Comparison of ENCODE assay signal across 8 cellular contexts in the genomic region with DNA sequence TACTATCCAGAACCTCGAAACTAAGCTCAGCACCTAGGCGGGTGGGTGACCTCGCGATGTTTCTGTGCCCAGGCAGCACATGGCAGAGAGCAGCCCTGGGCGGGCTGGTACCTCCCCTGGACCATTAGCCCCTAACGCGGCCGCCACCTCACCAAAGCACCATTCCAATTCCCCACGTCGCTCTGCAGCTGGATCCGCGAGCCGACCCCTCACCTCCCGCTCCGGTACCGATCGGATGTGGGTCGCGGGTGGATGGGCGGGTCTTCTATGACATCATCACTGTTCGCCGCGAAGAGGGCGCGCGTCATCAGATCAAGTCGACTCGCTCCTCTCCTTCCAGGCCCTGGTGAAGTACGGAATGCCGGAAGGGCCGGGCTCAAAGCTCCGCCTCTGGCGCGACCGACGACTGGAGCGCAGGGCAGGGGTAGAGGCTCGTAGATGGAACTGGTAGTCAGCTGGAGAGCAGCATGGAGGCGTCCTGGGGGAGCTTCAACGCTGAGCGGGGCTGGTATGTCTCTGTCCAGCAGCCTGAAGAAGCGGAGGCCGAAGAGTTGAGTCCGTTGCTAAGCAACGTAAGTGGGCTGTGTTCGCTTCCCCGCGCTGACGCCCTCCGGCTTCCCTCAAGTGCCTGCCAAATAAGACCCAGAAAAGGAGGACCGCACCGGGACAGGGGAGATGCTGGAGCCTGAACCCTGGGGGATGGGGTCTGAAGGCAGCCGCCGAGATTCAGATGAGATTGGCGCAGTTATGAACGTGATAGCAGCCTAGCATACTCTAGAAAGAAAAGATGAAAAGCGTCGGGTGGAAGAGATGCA. TPM values are rescaled to one million over a fixed set of nuclear protein-coding genes. Genes with fewer than 3 reads are reported as not detected.
DNase-seq lines count a peak whose midpoint lies in the region; ATAC-seq and TF ChIP-seq lines count a peak whose summit lies in the region.

A gene (plus strand): TSS at position 435 of the 815 bp plus-strand sequence. CDS start 33 bp downstream, at position 468.
A gene with protein sequence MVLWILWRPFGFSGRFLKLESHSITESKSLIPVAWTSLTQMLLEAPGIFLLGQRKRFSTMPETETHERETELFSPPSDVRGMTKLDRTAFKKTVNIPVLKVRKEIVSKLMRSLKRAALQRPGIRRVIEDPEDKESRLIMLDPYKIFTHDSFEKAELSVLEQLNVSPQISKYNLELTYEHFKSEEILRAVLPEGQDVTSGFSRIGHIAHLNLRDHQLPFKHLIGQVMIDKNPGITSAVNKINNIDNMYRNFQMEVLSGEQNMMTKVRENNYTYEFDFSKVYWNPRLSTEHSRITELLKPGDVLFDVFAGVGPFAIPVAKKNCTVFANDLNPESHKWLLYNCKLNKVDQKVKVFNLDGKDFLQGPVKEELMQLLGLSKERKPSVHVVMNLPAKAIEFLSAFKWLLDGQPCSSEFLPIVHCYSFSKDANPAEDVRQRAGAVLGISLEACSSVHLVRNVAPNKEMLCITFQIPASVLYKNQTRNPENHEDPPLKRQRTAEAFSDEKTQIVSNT (minus strand): TSS at position 269 of the 815 bp plus-strand sequence. CDS start 106 bp downstream, at position 163.

- DNase-seq in NCI-H2029 (lab: John Stamatoyannopoulos, UW), result peak; percentile 99
- DNase-seq in T-helper 9 cell, result peak; percentile 85
- peak; percentile 98 for DNase-seq in astrocyte of the spinal cord (ENCODE audit: low read depth, low spot score)
- peak; percentile 90 to 93 for DNase-seq in hippocampal formation (lab: John Stamatoyannopoulos, UW)
- peak; percentile 88 for DNase-seq in renal cortical epithelial cell (ENCODE audit: low read depth)
- DNase-seq in aorta, result peak; percentile 95 to 98

- no peaks in the 10 kb centered on the region for H3K9me3 ChIP-seq in aorta (ENCODE audit: control insufficient read depth, low read length)

- H3K4me3 ChIP-seq in astrocyte of the spinal cord (ENCODE audit: low read depth, low read length), result peak within 1 kb of the TSS; percentile 88
- H3K4me3 ChIP-seq in aorta (ENCODE audit: low read length in 2 of 2), result peak within 1 kb of the TSS; percentile 70 to 75

- no peaks in the 10 kb centered on the region for H3K27me3 ChIP-seq in aorta (ENCODE audit: control insufficient read depth in 1 of 2, insufficient read depth in 2 of 2, low read length in 1 of 2)

- ATAC-seq in GM18511 (IDR thresholded peaks at IDR 0.05; ENCODE audit: unreplicated experiment) (peak; percentile 85), HG02981 (IDR thresholded peaks at IDR 0.05; ENCODE audit: unreplicated experiment) (peak; percentile 82), aorta (ENCODE audit: low FRiP score) (peak; percentile 97)

- TF ChIP-seq CTCF in astrocyte of the spinal cord (IDR thresholded peaks at IDR 0.05; ENCODE audit: low read depth, low read length), result no peak

- intact Hi-C loops in aorta (cut with DNase I), result loop anchor here in 1 of 2 donors (10.0 kb wide), 1 partner anchor 256 kb away; a partner anchor contains a TSS

- WGBS in aorta, 2 donors, result 0% methylated on average over 58 of the region's 58 CpGs

- H3K36me3 ChIP-seq in aorta (ENCODE audit: control insufficient read depth in 1 of 2, insufficient read depth in 2 of 2, low read length in 1 of 2), result no peaks in the 10 kb centered on the region

- peaks cover 1 to 5% of the 10 kb centered on the region in 2 donors for H3K4me1 ChIP-seq in aorta (ENCODE audit: control insufficient read depth in 1 of 2, insufficient read depth in 2 of 2, low read length in 2 of 2)

- peak within 1 kb of the TSS in 1 of 2 donors; percentile 72 for H3K27ac ChIP-seq in aorta (ENCODE audit: low read depth in 1 of 2, low read length in 2 of 2)

- in situ Hi-C loops in astrocyte of the spinal cord (cut with HindIII; ENCODE audit: low sequenced_read_pairs), result no loop called here

RNA-seq across cellular contexts. Expression of the first gene that starts in this region (rescaled TPM):
- 25.9 and 34.7 TPM in 2 replicates for total RNA-seq in renal cortical epithelial cell
- 10 to 100 TPM; 17.2 to 41.3 TPM for total RNA-seq in aorta
- 10 to 100 TPM in 1 of 2 donors, 1 to 10 TPM in 1; 8.5 to 15.4 TPM for polyA plus RNA-seq in aorta

RNA-seq across cellular contexts. Expression of the second gene that starts in this region (rescaled TPM):
- total RNA-seq in renal cortical epithelial cell (11.6 and 28.5 TPM in 2 replicates), aorta (10 to 100 TPM in 1 of 2 donors, 1 to 10 TPM in 1; 8.8 to 12.3 TPM)
- 1 to 10 TPM; 1.6 to 4.0 TPM for polyA plus RNA-seq in aorta
